8 cellular contexts compared by ENCODE assay signal in the genomic region with DNA sequence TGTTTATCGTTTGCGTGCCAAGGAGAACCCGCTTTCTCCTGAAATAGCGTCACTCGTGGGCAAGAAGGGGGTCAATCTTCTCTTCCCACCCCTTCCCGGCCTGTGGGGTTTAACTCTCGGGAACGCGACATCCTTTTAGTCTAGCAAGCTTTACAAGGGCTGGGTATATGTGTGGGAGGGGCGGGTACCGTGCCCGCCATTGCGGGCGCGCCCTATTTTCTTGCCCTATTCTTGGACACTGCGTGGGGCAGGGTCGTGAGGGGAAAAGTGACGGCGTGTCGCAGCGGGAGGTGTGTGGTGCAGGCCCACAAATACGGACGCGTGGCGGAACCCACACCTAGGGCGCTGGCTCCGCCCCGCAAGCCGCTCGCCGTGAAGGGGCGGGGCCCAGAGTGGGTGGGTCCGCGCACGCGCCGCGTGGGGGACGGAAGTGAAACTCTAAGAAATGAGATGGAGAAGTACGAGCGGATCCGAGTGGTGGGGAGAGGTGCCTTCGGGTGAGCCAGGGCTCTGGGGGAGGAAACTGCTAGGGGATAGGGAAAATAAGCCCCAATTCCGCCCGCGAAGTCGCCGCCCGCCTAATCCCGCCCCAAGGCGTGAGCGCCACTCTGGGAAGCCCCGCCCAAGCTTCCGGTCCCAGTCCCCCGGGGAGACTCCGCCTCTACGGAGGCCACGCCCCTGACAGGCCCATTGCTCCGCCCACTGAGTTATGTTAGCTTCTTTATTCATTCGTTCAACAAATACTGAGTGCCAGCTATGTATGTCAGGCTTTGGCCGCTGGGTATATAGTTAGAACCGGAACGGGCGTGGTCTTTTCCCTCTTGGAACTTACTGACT. TPM values are rescaled to one million over a fixed set of nuclear protein-coding genes. Genes with fewer than 3 reads are reported as not detected.
A peak's percentile ranks its signal among the peaks of the same experiment; 100 is the strongest.
DNase-seq lines count a peak whose midpoint lies in the region; ATAC-seq and TF ChIP-seq lines count a peak whose summit lies in the region.

A gene (plus strand): TSS at position 425 of the 837 bp plus-strand sequence. CDS start 26 bp downstream, at position 451.

- peak; percentile 36 for ATAC-seq in GM21526 (IDR thresholded peaks at IDR 0.05; ENCODE audit: low FRiP score, unreplicated experiment)

- peak within 1 kb of the TSS; percentile 99 for H3K27ac ChIP-seq in mucosa of rectum (ENCODE audit: low read depth in 2 of 2, low read length in 2 of 2)

- peak within 1 kb of the TSS; percentile 96 to 99 for H3K9ac ChIP-seq in mucosa of rectum (ENCODE audit: low read depth in 1 of 2, low read length in 2 of 2)

- no peaks in the 10 kb centered on the region for H3K9me3 ChIP-seq in mucosa of rectum (ENCODE audit: control insufficient read depth in 2 of 2, low read length in 2 of 2)

- TF ChIP-seq EP300 in Ishikawa (IDR thresholded peaks at IDR 0.05; ENCODE audit: borderline replicate concordance) = no peak; the same call in 1 of the 2 replicates

- peaks cover 33 to 39% of the 10 kb centered on the region in 2 donors for H3K4me1 ChIP-seq in mucosa of rectum (ENCODE audit: control insufficient read depth in 2 of 2, insufficient read depth in 2 of 2, low read length in 2 of 2)

- H3K36me3 ChIP-seq in mucosa of rectum (ENCODE audit: control insufficient read depth in 2 of 2, insufficient read depth in 2 of 2, low read length in 2 of 2) = peaks cover 10 to 16% of the 10 kb centered on the region in 2 donors

- TF ChIP-seq RAD21 in Ishikawa (IDR thresholded peaks at IDR 0.05; ENCODE audit: low read depth) = no peak

- H3K27me3 ChIP-seq in mucosa of rectum (ENCODE audit: control insufficient read depth in 2 of 2, insufficient read depth in 2 of 2, low read length in 2 of 2) = no peaks in the 10 kb centered on the region

- no peak for TF ChIP-seq CTCF in epithelial cell of proximal tubule (conservative IDR thresholded peaks at IDR 0.05; ENCODE audit: low read depth, low read length)

- DNase-seq in DMS 273 (lab: John Stamatoyannopoulos, UW; ENCODE audit: unreplicated experiment) (peak; percentile 98), OCI-M2 (lab: John Stamatoyannopoulos, UW; ENCODE audit: unreplicated experiment) (peak; percentile 90), activated T-cell treated with anti-CD3 and anti-CD28 coated beads for 48 hours (ENCODE audit: low read depth) (peak; percentile 97), epithelial cell of proximal tubule (ENCODE audit: low read depth) (no peak)
- peak; percentile 96 to 98 for DNase-seq in stimulated activated CD8-positive, alpha-beta memory T cell treated with anti-CD3 and anti-CD28 coated beads, Interleukin-4, amount 100 ng/mL, for 1 hour (ENCODE audit: low read depth in 2 of 2, low spot score in 1 of 2)

- H3K4me3 ChIP-seq in epithelial cell of proximal tubule (ENCODE audit: low read depth, low read length) (peak within 1 kb of the TSS; percentile 67), mucosa of rectum (ENCODE audit: low read length in 2 of 2) (peak within 1 kb of the TSS; percentile 91)

TF ChIP-seq in Ishikawa, 13 proteins besides CTCF, POLR2A, EP300 and RAD21:
- TF ChIP-seq TAF1 (IDR thresholded peaks at IDR 0.05; ENCODE audit: low read depth) (peak; percentile 43), ZBTB7A (IDR thresholded peaks at IDR 0.05; ENCODE audit: low read depth) (peak; percentile 41; the same call in 1 of the 2 replicates), TCF12 (IDR thresholded peaks at IDR 0.05; ENCODE audit: low read depth) (peak; percentile 9; the same call in 1 of the 2 replicates)
- TF ChIP-seq, protein P1, sequence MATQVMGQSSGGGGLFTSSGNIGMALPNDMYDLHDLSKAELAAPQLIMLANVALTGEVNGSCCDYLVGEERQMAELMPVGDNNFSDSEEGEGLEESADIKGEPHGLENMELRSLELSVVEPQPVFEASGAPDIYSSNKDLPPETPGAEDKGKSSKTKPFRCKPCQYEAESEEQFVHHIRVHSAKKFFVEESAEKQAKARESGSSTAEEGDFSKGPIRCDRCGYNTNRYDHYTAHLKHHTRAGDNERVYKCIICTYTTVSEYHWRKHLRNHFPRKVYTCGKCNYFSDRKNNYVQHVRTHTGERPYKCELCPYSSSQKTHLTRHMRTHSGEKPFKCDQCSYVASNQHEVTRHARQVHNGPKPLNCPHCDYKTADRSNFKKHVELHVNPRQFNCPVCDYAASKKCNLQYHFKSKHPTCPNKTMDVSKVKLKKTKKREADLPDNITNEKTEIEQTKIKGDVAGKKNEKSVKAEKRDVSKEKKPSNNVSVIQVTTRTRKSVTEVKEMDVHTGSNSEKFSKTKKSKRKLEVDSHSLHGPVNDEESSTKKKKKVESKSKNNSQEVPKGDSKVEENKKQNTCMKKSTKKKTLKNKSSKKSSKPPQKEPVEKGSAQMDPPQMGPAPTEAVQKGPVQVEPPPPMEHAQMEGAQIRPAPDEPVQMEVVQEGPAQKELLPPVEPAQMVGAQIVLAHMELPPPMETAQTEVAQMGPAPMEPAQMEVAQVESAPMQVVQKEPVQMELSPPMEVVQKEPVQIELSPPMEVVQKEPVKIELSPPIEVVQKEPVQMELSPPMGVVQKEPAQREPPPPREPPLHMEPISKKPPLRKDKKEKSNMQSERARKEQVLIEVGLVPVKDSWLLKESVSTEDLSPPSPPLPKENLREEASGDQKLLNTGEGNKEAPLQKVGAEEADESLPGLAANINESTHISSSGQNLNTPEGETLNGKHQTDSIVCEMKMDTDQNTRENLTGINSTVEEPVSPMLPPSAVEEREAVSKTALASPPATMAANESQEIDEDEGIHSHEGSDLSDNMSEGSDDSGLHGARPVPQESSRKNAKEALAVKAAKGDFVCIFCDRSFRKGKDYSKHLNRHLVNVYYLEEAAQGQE (IDR thresholded peaks at IDR 0.05; ENCODE audit: low read depth) = no peak
TF ChIP-seq in Ishikawa: peak in this region for 3.

RNA-seq across cellular contexts. Expression of the gene that starts here (rescaled TPM):
- total RNA-seq in epithelial cell of proximal tubule = 4.3 and 8.4 TPM in 2 replicates
